In the genomic region with DNA sequence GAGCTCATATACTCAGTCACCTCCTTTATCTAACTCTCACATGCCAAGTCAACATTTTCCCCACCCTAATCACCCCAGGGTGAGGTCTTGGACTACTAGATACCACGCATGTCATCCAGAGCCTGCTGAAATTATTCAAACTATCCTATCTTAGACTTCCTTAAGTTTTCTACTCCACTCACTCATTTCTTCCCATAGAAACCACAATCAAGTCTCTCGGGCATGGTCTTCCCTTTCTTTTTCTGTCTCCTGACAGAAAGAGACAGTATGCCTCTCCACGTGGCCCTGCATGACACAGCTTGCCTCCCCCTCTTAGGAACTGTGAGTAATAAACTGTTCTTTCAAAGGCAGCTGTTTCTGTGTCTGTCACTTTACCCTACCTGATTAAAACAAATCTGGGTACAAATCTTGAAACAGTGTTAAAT, we compare ENCODE assay signal across 24 cellular contexts. TPM values are rescaled to one million over a fixed set of nuclear protein-coding genes. Genes with fewer than 3 reads are reported as not detected.
"Had no signal": no experiment of that assay in that cellular context is flagged by ENCODE, and none has a peak within 500 bp of the region (broad histone marks: within the 10 kb centered on the region; RNA-seq: fewer than 3 reads in every experiment).

No MANE protein-coding gene starts in this region.

- H3K27me3 ChIP-seq: gastrocnemius medialis, neutrophil, suprapubic skin had no signal

- H3K36me3 ChIP-seq: gastrocnemius medialis, heart right ventricle, neutrophil, suprapubic skin had no signal

- H3K27ac ChIP-seq: gastrocnemius medialis, heart right ventricle, neutrophil, suprapubic skin had no signal

- H3K4me3 Mint-ChIP-seq: brain, natural killer cell, T-helper 17 cell, WTC11 had no signal

- H3K36me3 Mint-ChIP-seq: brain, natural killer cell, WTC11 had no signal

- DNase-seq: activated CD4-positive, alpha-beta T cell treated with anti-CD3 and anti-CD28 coated beads for 48 hours; activated naive CD4-positive, alpha-beta T cell treated with anti-CD3 and anti-CD28 coated beads, Interleukin-2, amount 50 U/mL, for 16 hours; activated T-cell treated with anti-CD3 and anti-CD28 coated beads for 4 hours; amniotic stem cell; effector CD8-positive, alpha-beta T cell; gastrocnemius medialis; heart right ventricle; left colon; natural killer cell; posterior cingulate gyrus; retina; stimulated activated CD4-positive, alpha-beta T cell treated with anti-CD3 and anti-CD28 coated beads, Interleukin-4, amount 100 ng/mL, for 24 hours; stimulated activated naive CD4-positive, alpha-beta T cell treated with Interleukin-2 at 50 U/mL for 16 hours; T-helper 17 cell had no signal

- H3K27me3 Mint-ChIP-seq: brain had no signal

- H3K4me1 ChIP-seq: gastrocnemius medialis had no signal

- H3K27ac Mint-ChIP-seq: brain, natural killer cell, T-helper 17 cell, WTC11 had no signal

- H3K9me3 Mint-ChIP-seq: brain, natural killer cell, WTC11 had no signal

- H3K4me1 Mint-ChIP-seq: brain, natural killer cell, T-helper 17 cell had no signal

- H3K4me3 ChIP-seq: gastrocnemius medialis, heart right ventricle, suprapubic skin had no signal

- ATAC-seq: gastrocnemius medialis, heart right ventricle, left colon, natural killer cell, T-helper 17 cell, WTC11 had no signal

- H3K9me3 ChIP-seq: gastrocnemius medialis, heart right ventricle, neutrophil, suprapubic skin had no signal

- FAIRE-seq: endothelial cell of umbilical vein, TTC549 had no signal

RNA-seq across cellular contexts. Expression of a gene that starts 29.4 kb away (rescaled TPM):
- total RNA-seq: activated CD8-positive, alpha-beta memory T cell treated with anti-CD3 and anti-CD28 coated beads for 36 hours; endothelial cell of umbilical vein; fibroblast of lung; gastrocnemius medialis; left colon; lung microvascular endothelial cell; natural killer cell; skeletal muscle tissue; suprapubic skin had no signal
- polyA plus RNA-seq: endothelial cell of umbilical vein, fibroblast of lung, heart right ventricle had no signal
